21 cellular contexts compared by ENCODE assay signal in the genomic region with DNA sequence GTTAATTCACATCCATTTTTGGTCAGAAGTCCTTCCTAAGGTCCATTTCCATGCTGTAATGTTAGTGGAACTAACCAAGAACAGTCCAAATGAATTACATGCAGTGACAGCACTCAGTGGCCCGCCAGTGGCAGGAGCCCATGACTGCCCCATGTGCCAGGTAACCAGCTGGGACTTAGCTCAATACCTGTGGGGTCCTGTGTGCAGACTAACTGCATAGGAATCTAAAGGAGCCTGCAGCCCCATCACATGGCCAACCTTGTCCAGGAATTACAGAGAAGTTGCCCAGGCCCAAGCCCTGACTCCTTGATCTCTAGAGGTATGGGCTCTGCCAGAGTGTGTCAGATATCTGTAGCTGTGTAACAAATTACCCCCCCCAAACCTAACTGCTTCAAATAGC. TPM values are rescaled to one million over a fixed set of nuclear protein-coding genes. Genes with fewer than 3 reads are reported as not detected.
A peak's percentile ranks its signal among the peaks of the same experiment; 100 is the strongest.
DNase-seq lines count a peak whose midpoint lies in the region; ATAC-seq and TF ChIP-seq lines count a peak whose summit lies in the region.
"Had no signal": no experiment of that assay in that cellular context is flagged by ENCODE, and none has a peak within 500 bp of the region (broad histone marks: within the 10 kb centered on the region; RNA-seq: fewer than 3 reads in every experiment).

No MANE protein-coding gene starts in this region.

- ATAC-seq in activated T-cell treated with anti-CD3 and anti-CD28 coated beads, Interleukin-2, amount 50 U/mL, for 4 hours, result no peak
- no peak for ATAC-seq in GM18498 (IDR thresholded peaks at IDR 0.05; ENCODE audit: unreplicated experiment)
- ATAC-seq: CD8-positive, alpha-beta T cell; GM12878 had no signal

- H3K27ac ChIP-seq in KOPT-K1 (ENCODE audit: low read depth, low read length, poor library complexity, severe bottlenecking) (peak overlapping the region; percentile 99), transverse colon (no peak overlapping the region)
- H3K27ac ChIP-seq: 22Rv1, RWPE1, SJCRH30 had no signal

- intact Hi-C loops in transverse colon (cut with DNase I; ENCODE audit: low total_unique reads), result no loop called here

- TF ChIP-seq POLR2A in transverse colon (IDR thresholded peaks at IDR 0.05), result no peak

- H3K9me3 ChIP-seq in KOPT-K1 (ENCODE audit: insufficient read depth, low read length, poor library complexity, severe bottlenecking) (peaks cover 16% of the 10 kb centered on the region), transverse colon (peaks cover 0 to 9% of the 10 kb centered on the region in 2 donors)
- H3K9me3 ChIP-seq: BE2C had no signal

- no peaks in the 10 kb centered on the region for H3K27me3 ChIP-seq in transverse colon
- H3K27me3 ChIP-seq: BE2C, SJCRH30 had no signal

- TF ChIP-seq EP300 in transverse colon (IDR thresholded peaks at IDR 0.05; ENCODE audit: low read depth), result no peak

- DNase-seq in activated T-cell treated with anti-CD3 and anti-CD28 coated beads, Interleukin-2, amount 50 U/mL, for 24 hours, result peak; percentile 24
- DNase-seq in activated T-cell treated with anti-CD3 and anti-CD28 coated beads, Interleukin-2, amount 50 U/mL, for 4 hours, result no peak
- DNase-seq in mesenteric fat pad (ENCODE audit: low spot score), result peak; percentile 64
- DNase-seq in transverse colon, result peak; percentile 6
- DNase-seq in DMS79 (lab: John Stamatoyannopoulos, UW), result no peak
- no peak for DNase-seq in DMS114 treated with DMSO at 0.1 percent for 48 hours (lab: John Stamatoyannopoulos, UW; ENCODE audit: unreplicated experiment)
- DNase-seq: BE2C, GDM1, HCEC 1CT, NCI-H1436, NCI-H2029 treated with DMSO at 0.1 percent for 48 hours, NCI-H446 treated with DMSO at 0.1 percent for 48 hours, NCI-H748 treated with DMSO at 0.1 percent for 48 hours, OCI-M1, SJCRH30 had no signal

- no peak overlapping the region for H3K4me3 Mint-ChIP-seq in activated T-cell treated with anti-CD3 and anti-CD28 coated beads, Interleukin-2, amount 50 U/mL, for 24 hours
- H3K4me3 Mint-ChIP-seq in activated T-cell treated with anti-CD3 and anti-CD28 coated beads, Interleukin-2, amount 50 U/mL, for 4 hours, result no peak overlapping the region
- H3K4me3 Mint-ChIP-seq: CD8-positive, alpha-beta T cell had no signal

- H3K4me1 Mint-ChIP-seq in activated T-cell treated with anti-CD3 and anti-CD28 coated beads, Interleukin-2, amount 50 U/mL, for 24 hours (ENCODE audit: low read depth), result no peaks in the 10 kb centered on the region
- H3K4me1 Mint-ChIP-seq in activated T-cell treated with anti-CD3 and anti-CD28 coated beads, Interleukin-2, amount 50 U/mL, for 4 hours (ENCODE audit: low read depth), result no peaks in the 10 kb centered on the region

- H3K4me3 ChIP-seq in transverse colon, result no peak overlapping the region
- H3K4me3 ChIP-seq: GM12878, SJCRH30 had no signal

- H3K4me1 ChIP-seq in transverse colon, result no peaks in the 10 kb centered on the region
- H3K4me1 ChIP-seq: BE2C had no signal

- no peak overlapping the region for H3K27ac Mint-ChIP-seq in activated T-cell treated with anti-CD3 and anti-CD28 coated beads, Interleukin-2, amount 50 U/mL, for 24 hours
- H3K27ac Mint-ChIP-seq: CD8-positive, alpha-beta T cell had no signal

- H3K9me3 Mint-ChIP-seq in activated T-cell treated with anti-CD3 and anti-CD28 coated beads, Interleukin-2, amount 50 U/mL, for 24 hours, result peaks cover 10% of the 10 kb centered on the region
- H3K9me3 Mint-ChIP-seq in activated T-cell treated with anti-CD3 and anti-CD28 coated beads, Interleukin-2, amount 50 U/mL, for 4 hours, result peaks cover 7% of the 10 kb centered on the region

- in situ Hi-C loops in transverse colon (cut with MboI; ENCODE audit: low pct_ligation_motif_present in 1 of 4, low pct_unique_long_range_greater_than_20kb in 1 of 4, low sequenced_read_pairs in 3 of 4), result no loop called here

- 73% methylated on average over 1 of the region's 1 CpG; no CpG with 5 or more reads in 1 of the 2 donors for whole genome bisulfite sequencing in transverse colon (ENCODE audit: low coverage in 1 of 2), 2 donors

- no peaks in the 10 kb centered on the region for H3K36me3 Mint-ChIP-seq in activated T-cell treated with anti-CD3 and anti-CD28 coated beads, Interleukin-2, amount 50 U/mL, for 24 hours (ENCODE audit: low read depth)
- H3K36me3 Mint-ChIP-seq in activated T-cell treated with anti-CD3 and anti-CD28 coated beads, Interleukin-2, amount 50 U/mL, for 4 hours (ENCODE audit: insufficient read depth), result no peaks in the 10 kb centered on the region
- H3K36me3 Mint-ChIP-seq: CD8-positive, alpha-beta T cell had no signal

- H3K36me3 ChIP-seq in KOPT-K1 (ENCODE audit: insufficient read depth, low read length), result peaks cover 86% of the 10 kb centered on the region
- H3K36me3 ChIP-seq in transverse colon, result peaks cover 0 to 16% (median 4%) of the 10 kb centered on the region in 4 donors
- H3K36me3 ChIP-seq: BE2C, SJCRH30 had no signal

- H3K27me3 Mint-ChIP-seq in activated T-cell treated with anti-CD3 and anti-CD28 coated beads, Interleukin-2, amount 50 U/mL, for 24 hours, result no peaks in the 10 kb centered on the region
- H3K27me3 Mint-ChIP-seq in activated T-cell treated with anti-CD3 and anti-CD28 coated beads, Interleukin-2, amount 50 U/mL, for 4 hours (ENCODE audit: low read depth), result peaks cover 2% of the 10 kb centered on the region

- TF ChIP-seq CTCF in transverse colon (IDR thresholded peaks at IDR 0.05), result no peak

RNA-seq across cellular contexts. Expression of gene GPR17, which starts 35.4 kb away (rescaled TPM):
- total RNA-seq in activated T-cell treated with anti-CD3 and anti-CD28 coated beads, Interleukin-2, amount 50 U/mL, for 4 hours, result not detected
- total RNA-seq in mesenteric fat pad, result not detected
- total RNA-seq in transverse colon, result under 1 TPM in 1 of 4 donors, not detected in 3; 0.14 TPM
- total RNA-seq: CD8-positive, alpha-beta T cell; GM12878; SJCRH30 had no signal

Comparison
In these comparisons a context has a peak if more than half of its experiments do, and no peak if none do; other contexts are left out.
1. DNase-seq: peak in activated T-cell treated with anti-CD3 and anti-CD28 coated beads, Interleukin-2, amount 50 U/mL, for 24 hours (single experiment), mesenteric fat pad (single experiment) and transverse colon (single experiment); none in activated T-cell treated with anti-CD3 and anti-CD28 coated beads, Interleukin-2, amount 50 U/mL, for 4 hours (single experiment), DMS79 (single experiment) and DMS114 treated with DMSO at 0.1 percent for 48 hours (single experiment).